12 cellular contexts compared by ENCODE assay signal in the genomic region with DNA sequence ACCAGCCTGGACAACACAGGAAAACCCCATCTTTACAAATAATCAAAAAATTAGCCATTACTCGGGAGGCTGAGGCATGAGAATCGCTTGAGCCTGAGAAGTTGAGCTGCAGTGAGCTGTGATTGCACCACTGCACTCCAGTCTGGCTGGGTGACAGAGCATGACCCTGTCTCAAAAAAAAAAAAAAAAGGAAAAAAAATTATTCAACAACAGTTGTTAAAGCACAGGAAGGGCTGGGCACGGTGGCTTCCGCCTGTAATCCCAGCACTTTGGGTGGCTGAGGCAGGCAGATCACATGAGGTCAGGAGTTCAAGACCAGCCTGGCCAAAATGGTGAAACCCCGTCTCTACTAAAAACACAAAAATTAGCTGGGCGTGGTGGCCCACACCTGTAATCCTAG. TPM values are rescaled to one million over a fixed set of nuclear protein-coding genes. Genes with fewer than 3 reads are reported as not detected.
"Had no signal": no experiment of that assay in that cellular context is flagged by ENCODE, and none has a peak within 500 bp of the region (broad histone marks: within the 10 kb centered on the region; RNA-seq: fewer than 3 reads in every experiment).

No MANE protein-coding gene starts in this region.

RNA-seq across cellular contexts. Expression of a gene that starts 20.3 kb away (rescaled TPM):
- total RNA-seq: activated B cell treated with CpG ODN at 0.5 μM for 24 hours; activated naive CD4-positive, alpha-beta T cell treated with anti-CD3 and anti-CD28 coated beads, Interleukin-2, amount 50 U/mL, for 72 hours; cardiac septum; colonic mucosa; foreskin keratinocyte; kidney epithelial cell; mammary epithelial cell; skeletal muscle tissue; subcutaneous adipose tissue; T-cell; tibial nerve had no signal
- polyA plus RNA-seq: foreskin keratinocyte, mammary epithelial cell had no signal

RNA-seq across cellular contexts. Expression of a gene that starts 21.0 kb away (rescaled TPM):
- total RNA-seq: activated B cell treated with CpG ODN at 0.5 μM for 24 hours; activated CD8-positive, alpha-beta T cell treated with anti-CD3 and anti-CD28 coated beads, Interleukin-2, amount 10 ng/mL, durations not matched to agents 7 days and 5 days; activated naive CD4-positive, alpha-beta T cell treated with anti-CD3 and anti-CD28 coated beads, Interleukin-2, amount 50 U/mL, for 72 hours; T-cell had no signal
- polyA plus RNA-seq: mammary epithelial cell had no signal
